1 cellular context compared by ENCODE assay signal in the genomic region with DNA sequence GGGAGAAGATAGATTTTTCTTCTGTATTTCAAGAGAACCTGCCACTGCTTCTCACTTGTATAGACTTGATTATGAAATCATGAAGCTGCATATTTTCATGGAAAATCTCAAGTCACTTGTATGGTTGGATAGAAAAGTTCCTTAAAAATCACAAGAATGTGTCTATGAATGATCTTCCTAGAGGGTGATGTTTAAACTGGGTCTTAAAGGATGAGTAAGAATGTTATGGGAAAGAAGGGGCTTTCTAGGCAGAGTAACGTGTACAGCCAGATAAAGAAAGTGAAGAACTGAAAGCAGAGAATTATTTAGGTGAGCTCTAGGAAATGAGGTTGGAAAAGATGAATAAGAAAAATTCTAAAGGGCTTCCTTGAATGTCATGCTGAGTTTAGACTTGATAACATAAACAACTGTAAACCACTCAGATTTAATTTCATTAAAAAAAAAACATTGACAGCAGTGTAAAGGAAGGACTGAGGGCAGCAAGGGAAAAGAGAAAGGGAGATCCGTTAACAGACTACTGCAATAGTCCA.
TF ChIP-seq lines count a peak whose summit lies in the region.

No MANE protein-coding gene starts in this region.

TF ChIP-seq in IMR-90, 13 proteins besides CTCF, POLR2A, EP300 and RAD21:
- TF ChIP-seq CHD1 (IDR thresholded peaks at IDR 0.05; ENCODE audit: low read depth, low read length) (no peak), CEBPB (IDR thresholded peaks at IDR 0.05; ENCODE audit: low read depth, low read length) (no peak), SMC3 (IDR thresholded peaks at IDR 0.05; ENCODE audit: low read depth, low read length) (no peak), MAZ (IDR thresholded peaks at IDR 0.05; ENCODE audit: borderline replicate concordance, low read depth, low read length) (no peak), FOS (IDR thresholded peaks at IDR 0.05; ENCODE audit: low read depth, low read length) (no peak), RCOR1 (IDR thresholded peaks at IDR 0.05; ENCODE audit: insufficient replicate concordance, low read length) (no peak), MAFK (IDR thresholded peaks at IDR 0.05; ENCODE audit: low read depth, low read length) (no peak), MXI1 (IDR thresholded peaks at IDR 0.05; ENCODE audit: borderline replicate concordance, low read depth, low read length) (no peak), BHLHE40 (IDR thresholded peaks at IDR 0.05; ENCODE audit: low read depth, low read length) (no peak), RFX5 (IDR thresholded peaks at IDR 0.05; ENCODE audit: low read depth, low read length) (no peak), NFE2L2 (IDR thresholded peaks at IDR 0.05; ENCODE audit: low read depth, low read length) (no peak)
- TF ChIP-seq, protein P1, sequence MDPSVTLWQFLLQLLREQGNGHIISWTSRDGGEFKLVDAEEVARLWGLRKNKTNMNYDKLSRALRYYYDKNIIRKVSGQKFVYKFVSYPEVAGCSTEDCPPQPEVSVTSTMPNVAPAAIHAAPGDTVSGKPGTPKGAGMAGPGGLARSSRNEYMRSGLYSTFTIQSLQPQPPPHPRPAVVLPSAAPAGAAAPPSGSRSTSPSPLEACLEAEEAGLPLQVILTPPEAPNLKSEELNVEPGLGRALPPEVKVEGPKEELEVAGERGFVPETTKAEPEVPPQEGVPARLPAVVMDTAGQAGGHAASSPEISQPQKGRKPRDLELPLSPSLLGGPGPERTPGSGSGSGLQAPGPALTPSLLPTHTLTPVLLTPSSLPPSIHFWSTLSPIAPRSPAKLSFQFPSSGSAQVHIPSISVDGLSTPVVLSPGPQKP (IDR thresholded peaks at IDR 0.05; ENCODE audit: borderline replicate concordance, low read depth, low read length) = no peak
- TF ChIP-seq, protein P2, sequence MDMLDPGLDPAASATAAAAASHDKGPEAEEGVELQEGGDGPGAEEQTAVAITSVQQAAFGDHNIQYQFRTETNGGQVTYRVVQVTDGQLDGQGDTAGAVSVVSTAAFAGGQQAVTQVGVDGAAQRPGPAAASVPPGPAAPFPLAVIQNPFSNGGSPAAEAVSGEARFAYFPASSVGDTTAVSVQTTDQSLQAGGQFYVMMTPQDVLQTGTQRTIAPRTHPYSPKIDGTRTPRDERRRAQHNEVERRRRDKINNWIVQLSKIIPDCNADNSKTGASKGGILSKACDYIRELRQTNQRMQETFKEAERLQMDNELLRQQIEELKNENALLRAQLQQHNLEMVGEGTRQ (IDR thresholded peaks at IDR 0.05; ENCODE audit: low read depth, low read length) = no peak
